ENCODE assay signal across 11 cellular contexts in the genomic region with DNA sequence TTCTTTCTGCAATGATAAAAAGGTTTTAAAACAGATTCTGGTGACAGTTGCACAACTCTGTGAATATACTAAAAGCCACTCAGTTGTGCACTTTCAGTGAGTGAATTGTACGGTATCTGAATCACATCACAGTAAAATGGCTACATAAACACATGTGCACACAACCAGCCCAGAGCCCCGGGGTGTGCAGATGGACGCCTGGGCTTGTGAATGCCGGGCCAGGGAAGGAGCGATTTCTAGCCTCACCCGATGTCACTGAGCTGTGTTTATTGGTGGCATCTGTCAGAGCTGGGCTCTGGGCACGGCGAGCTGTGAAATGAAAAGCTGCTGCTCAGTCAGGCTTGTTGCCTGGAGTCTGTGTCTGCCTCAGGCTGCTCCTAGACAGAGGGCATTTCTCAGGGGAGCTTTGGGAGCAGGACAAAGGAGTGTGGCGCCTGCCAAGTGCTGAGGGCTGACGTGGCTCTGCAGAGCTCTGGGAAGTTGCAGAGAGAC. TPM values are rescaled to one million over a fixed set of nuclear protein-coding genes. Genes with fewer than 3 reads are reported as not detected.
DNase-seq lines count a peak whose midpoint lies in the region; ATAC-seq and TF ChIP-seq lines count a peak whose summit lies in the region.
"Had no signal": no experiment of that assay in that cellular context is flagged by ENCODE, and none has a peak within 500 bp of the region (broad histone marks: within the 10 kb centered on the region; RNA-seq: fewer than 3 reads in every experiment).

No MANE protein-coding gene starts in this region.

- peak overlapping the region; percentile 50 for H3K27ac Mint-ChIP-seq in mesothelial cell of epicardium

- peaks cover 43% of the 10 kb centered on the region for H3K4me1 ChIP-seq in vagina

- no peak for ATAC-seq in GM21737 (IDR thresholded peaks at IDR 0.05; ENCODE audit: unreplicated experiment)

- H3K27me3 Mint-ChIP-seq in mesothelial cell of epicardium (ENCODE audit: low read depth): no peaks in the 10 kb centered on the region

- no peaks in the 10 kb centered on the region for H3K36me3 ChIP-seq in vagina

- intact Hi-C loops in vagina (cut with DNase I): no loop called here

- TF ChIP-seq POLR2A in vagina (IDR thresholded peaks at IDR 0.05): no peak

- peaks cover 30% of the 10 kb centered on the region for H3K4me1 Mint-ChIP-seq in mesothelial cell of epicardium

- H3K9me3 Mint-ChIP-seq in mesothelial cell of epicardium: no peaks in the 10 kb centered on the region

- no peak overlapping the region for H3K4me3 Mint-ChIP-seq in mesothelial cell of epicardium

- H3K36me3 Mint-ChIP-seq in mesothelial cell of epicardium: no peaks in the 10 kb centered on the region

- TF ChIP-seq CTCF in coronary artery (IDR thresholded peaks at IDR 0.05) (no peak), mesothelial cell of epicardium (IDR thresholded peaks at IDR 0.05; ENCODE audit: unreplicated experiment) (no peak), vagina (IDR thresholded peaks at IDR 0.05) (no peak)

- no peaks in the 10 kb centered on the region for H3K9me3 ChIP-seq in vagina

- H3K27ac ChIP-seq in coronary artery (peak overlapping the region; percentile 58 to 84), vagina (peak overlapping the region; percentile 84)
- H3K27ac ChIP-seq: 22Rv1 had no signal

- H3K27me3 ChIP-seq in vagina: no peaks in the 10 kb centered on the region

- H3K4me3 ChIP-seq in coronary artery (peak overlapping the region; percentile 50), vagina (peak overlapping the region in 1 of 2 donors; percentile 19)

- DNase-seq in NCI-H1436 (lab: John Stamatoyannopoulos, UW): peak; percentile 26
- DNase-seq in NCI-H1436 treated with DMSO at 0.1 percent for 48 hours (lab: John Stamatoyannopoulos, UW): no peak
- DNase-seq in coronary artery (ENCODE audit: low spot score): peak; percentile 82
- no peak for DNase-seq in mesothelial cell of epicardium (ENCODE audit: low spot score in 2 of 2, unreplicated experiment in 2 of 2)
- DNase-seq in vagina (ENCODE audit: extremely low spot score in 2 of 2): no peak
- DNase-seq in NCI-H345 (lab: John Stamatoyannopoulos, UW): no peak
- DNase-seq in NCI-H2227 treated with DMSO at 0.1 percent for 48 hours (lab: John Stamatoyannopoulos, UW): no peak
- DNase-seq: activated gamma-delta T cell, Kasumi-1 had no signal

RNA-seq across cellular contexts. Expression of gene RHOF, which starts 25.9 kb away (rescaled TPM):
- total RNA-seq in mesothelial cell of epicardium (33.0 to 37.8 TPM (median 33.8 TPM) in 3 replicates), vagina (16.5 TPM)

RNA-seq across cellular contexts. Expression of gene SETD1B, which starts 36.2 kb away (rescaled TPM):
- total RNA-seq in mesothelial cell of epicardium (26.5 to 27.2 TPM (median 26.8 TPM) in 3 replicates), vagina (10.6 TPM)

RNA-seq across cellular contexts. Expression of gene TMEM120B, which starts 55.0 kb away (rescaled TPM):
- total RNA-seq in mesothelial cell of epicardium: 22.3 to 22.8 TPM (median 22.4 TPM) in 3 replicates
- 3.9 TPM for total RNA-seq in vagina

Comparison
In these comparisons a context has a peak if more than half of its experiments do, and no peak if none do; other contexts are left out.
1. DNase-seq: peak in NCI-H1436 (single experiment) and coronary artery (single experiment); none in NCI-H1436 treated with DMSO at 0.1 percent for 48 hours (single experiment), mesothelial cell of epicardium (0 of 2), vagina (0 of 2), NCI-H345 (single experiment) and NCI-H2227 treated with DMSO at 0.1 percent for 48 hours (single experiment).